8 cellular contexts compared by ENCODE assay signal in the genomic region with DNA sequence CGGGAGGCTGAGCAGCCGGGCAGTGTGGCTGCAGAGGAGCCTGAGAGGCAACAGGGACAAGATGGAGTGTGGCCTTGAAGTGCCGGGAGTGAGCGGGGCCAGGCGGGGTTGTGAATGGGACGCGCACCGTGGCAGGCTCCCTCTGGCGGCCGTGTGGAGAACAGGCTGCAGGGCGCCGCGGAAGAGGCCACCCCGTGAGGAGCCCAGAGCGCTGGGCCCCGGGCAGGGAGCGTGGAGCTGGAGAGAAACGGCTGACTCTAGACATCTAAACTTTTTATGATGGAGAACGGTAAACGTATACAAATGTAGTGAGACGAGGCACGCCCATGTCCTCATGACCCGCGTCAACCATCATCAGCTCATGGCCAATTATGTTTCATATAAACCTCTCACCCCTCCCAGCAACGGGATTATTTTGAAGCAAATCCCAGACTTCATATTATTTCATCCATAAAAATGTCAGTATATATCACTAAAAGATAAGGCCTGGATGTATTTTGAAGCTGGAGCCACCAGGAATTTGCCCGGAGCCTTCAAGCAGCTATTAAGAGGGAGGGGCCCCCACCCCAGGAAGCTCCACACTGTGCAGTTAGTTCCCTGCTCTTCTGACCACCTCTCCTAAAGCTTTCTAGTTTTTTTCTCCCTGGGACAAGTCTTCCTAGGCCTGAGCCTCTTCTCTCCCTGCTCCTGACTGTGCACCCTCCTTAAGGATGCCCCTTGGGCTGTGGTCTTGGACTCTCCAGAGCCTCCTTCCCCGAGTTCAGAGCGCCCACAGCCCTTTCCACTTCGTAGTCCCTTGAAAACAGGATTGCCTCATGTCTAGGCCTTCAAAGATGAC.
DNase-seq lines count a peak whose midpoint lies in the region; ATAC-seq and TF ChIP-seq lines count a peak whose summit lies in the region.

No MANE protein-coding gene starts in this region.

- peak; percentile 93 for ATAC-seq in PC-3
- peak; percentile 96 for ATAC-seq in naive thymus-derived CD4-positive, alpha-beta T cell
- no peak for ATAC-seq in GM18858 (IDR thresholded peaks at IDR 0.05; ENCODE audit: unreplicated experiment)

- H3K36me3 ChIP-seq in PC-3 (ENCODE audit: low read depth, low read length) (no peaks in the 10 kb centered on the region), esophagus muscularis mucosa (no peaks in the 10 kb centered on the region)
- no peaks in the 10 kb centered on the region for H3K36me3 ChIP-seq in naive thymus-derived CD4-positive, alpha-beta T cell (ENCODE audit: control insufficient read depth in 2 of 3, insufficient read depth in 3 of 3, low read length in 3 of 3)

- peaks cover 5 to 12% (median 8%) of the 10 kb centered on the region in 7 donors for H3K4me1 Mint-ChIP-seq in naive thymus-derived CD4-positive, alpha-beta T cell

- TF ChIP-seq CTCF in GM12875 (IDR thresholded peaks at IDR 0.05; ENCODE audit: borderline replicate concordance, insufficient read depth, low read depth, low read length) (peak; percentile 98), PC-3 (conservative IDR thresholded peaks at IDR 0.05; ENCODE audit: low read depth, low read length) (peak; percentile 78), esophagus muscularis mucosa (IDR thresholded peaks at IDR 0.05) (peak in 2 of 3 experiments; percentile 94 to 95)

- H3K9me3 ChIP-seq in PC-3 (ENCODE audit: low read length), result no peaks in the 10 kb centered on the region
- H3K9me3 ChIP-seq in esophagus muscularis mucosa, result no peaks in the 10 kb centered on the region
- no peaks in the 10 kb centered on the region for H3K9me3 ChIP-seq in naive thymus-derived CD4-positive, alpha-beta T cell (ENCODE audit: control insufficient read depth in 2 of 3, low read length in 3 of 3)

- POLR2A ChIA-PET in PC-3 (lab: Charles Lee; ENCODE audit: unreplicated experiment), result interaction anchor here (0.5 to 0.6 kb wide), 3 partner anchors 9 to 103 kb away, joined by 3 to 8 read pairs (median 7); no protein-coding TSS in a partner anchor
- POLR2A ChIA-PET in naive thymus-derived CD4-positive, alpha-beta T cell (lab: Charles Lee), result no interaction called here

- H3K9me3 Mint-ChIP-seq in naive thymus-derived CD4-positive, alpha-beta T cell, result no peaks in the 10 kb centered on the region

- H3K4me3 ChIP-seq in GM12875 (ENCODE audit: low read depth, low read length) (no peak overlapping the region), PC-3 (ENCODE audit: low read length) (no peak overlapping the region), esophagus muscularis mucosa (peak overlapping the region in 1 of 4 donors; percentile 19)
- H3K4me3 ChIP-seq in naive thymus-derived CD4-positive, alpha-beta T cell (ENCODE audit: low read length), result no peak overlapping the region

- intact Hi-C loops in PC-3 (cut with micrococcal nuclease) (loop anchor here (1.0 to 5.0 kb wide), 6 partner anchors 49 to 248 kb away; a partner anchor contains a TSS), esophagus muscularis mucosa (cut with DNase I) (loop anchor here (2.0 to 5.0 kb wide), 3 partner anchors 74 to 249 kb away; no protein-coding TSS in a partner anchor)
- intact Hi-C loops in naive thymus-derived CD4-positive, alpha-beta T cell (cut with micrococcal nuclease), result loop anchor here (1.0 kb wide), 3 partner anchors 13 to 248 kb away; no protein-coding TSS in a partner anchor

- H3F3A ChIP-seq in PC-3 (ENCODE audit: low read length, unreplicated experiment), result no peaks in the 10 kb centered on the region

- DNase-seq in HT1080 (ENCODE audit: low read depth) (peak; percentile 64), PC-3 (peak; percentile 72), activated T-cell treated with anti-CD3 and anti-CD28 coated beads for 4 hours (peak; percentile 59), esophagus muscularis mucosa (ENCODE audit: extremely low spot score) (peak; percentile 97)
- DNase-seq in naive thymus-derived CD4-positive, alpha-beta T cell, result peak; percentile 33 to 78 (median 67)
- DNase-seq in stimulated activated CD8-positive, alpha-beta memory T cell treated with anti-CD3 and anti-CD28 coated beads, Interleukin-7, amount 100 ng/mL, for 4 hours (ENCODE audit: low read depth in 2 of 2), result peak; percentile 40 to 53

- H3K27me3 Mint-ChIP-seq in naive thymus-derived CD4-positive, alpha-beta T cell, result peaks cover 11 to 23% (median 17%) of the 10 kb centered on the region in 5 donors

- H3K9me2 ChIP-seq in PC-3 (replicated peaks; ENCODE audit: low read length), result no peaks in the 10 kb centered on the region

- WGBS in esophagus muscularis mucosa, result 19% methylated on average over 28 of the region's 29 CpGs

- H3K4me3 Mint-ChIP-seq in naive thymus-derived CD4-positive, alpha-beta T cell, result peak overlapping the region in 9 of 10 donors; percentile 26 to 79 (median 59)

- H3K27ac ChIP-seq in PC-3 (ENCODE audit: low read length), result no peak overlapping the region
- peak overlapping the region; percentile 29 to 63 (median 52) for H3K27ac ChIP-seq in esophagus muscularis mucosa (replicated peaks in 1 of 4)
- no peak overlapping the region for H3K27ac ChIP-seq in naive thymus-derived CD4-positive, alpha-beta T cell (ENCODE audit: low read depth, low read length)

- no peak overlapping the region for H3K9ac ChIP-seq in PC-3 (ENCODE audit: low read length)

- no peak for TF ChIP-seq POLR2A in esophagus muscularis mucosa (IDR thresholded peaks at IDR 0.05; ENCODE audit: low read depth)

- BruUV-seq in PC-3 (replicated peaks; lab: Mats Ljungman, UMichigan), result no TSS peak

- peak overlapping the region in 1 of 9 donors; percentile 21 for H3K27ac Mint-ChIP-seq in naive thymus-derived CD4-positive, alpha-beta T cell

- no peaks in the 10 kb centered on the region for H3K36me3 Mint-ChIP-seq in naive thymus-derived CD4-positive, alpha-beta T cell

- no peak for TF ChIP-seq EP300 in esophagus muscularis mucosa (IDR thresholded peaks at IDR 0.05)

- no peaks in the 10 kb centered on the region for H4K20me1 ChIP-seq in PC-3 (ENCODE audit: low read length)

- peaks cover 16% of the 10 kb centered on the region for H3K4me1 ChIP-seq in PC-3 (ENCODE audit: insufficient read depth, low read length)
- peaks cover 23 to 30% (median 27%) of the 10 kb centered on the region in 4 donors for H3K4me1 ChIP-seq in esophagus muscularis mucosa
- H3K4me1 ChIP-seq in naive thymus-derived CD4-positive, alpha-beta T cell (ENCODE audit: control insufficient read depth in 2 of 2, insufficient read depth in 2 of 2, low read length in 2 of 2), result no peaks in the 10 kb centered on the region

- H3K4me2 ChIP-seq in PC-3 (ENCODE audit: low read length), result peak overlapping the region; percentile 63

- H3K27me3 ChIP-seq in PC-3 (ENCODE audit: low read length) (no peaks in the 10 kb centered on the region), esophagus muscularis mucosa (no peaks in the 10 kb centered on the region)
- H3K27me3 ChIP-seq in naive thymus-derived CD4-positive, alpha-beta T cell (ENCODE audit: control insufficient read depth in 2 of 2, insufficient read depth in 2 of 2, low read length in 2 of 2), result no peaks in the 10 kb centered on the region

- CTCF ChIA-PET in PC-3 (lab: Charles Lee), result interaction anchor here (0.6 to 2.5 kb wide), 10 partner anchors 11 to 274 kb away, joined by 3 to 22 read pairs (median 4); a partner anchor contains a TSS
- CTCF ChIA-PET in naive thymus-derived CD4-positive, alpha-beta T cell (lab: Charles Lee), result interaction anchor here (0.7 to 3.1 kb wide), 11 partner anchors 10 to 249 kb away, joined by 3 to 12 read pairs (median 4); no protein-coding TSS in a partner anchor

- peak overlapping the region; percentile 62 for H2AFZ ChIP-seq in PC-3 (ENCODE audit: low read length)

- H3K79me2 ChIP-seq in PC-3 (ENCODE audit: low read length), result no peaks in the 10 kb centered on the region

Comparison
In these comparisons a context has a peak if more than half of its experiments do, and no peak if none do; other contexts are left out.
1. DNase-seq: peak in every context shown above with its lines; median percentile 97 in esophagus muscularis mucosa; 72 in PC-3; 67 in naive thymus-derived CD4-positive, alpha-beta T cell; 64 in HT1080; 59 in activated T-cell treated with anti-CD3 and anti-CD28 coated beads for 4 hours; 46 in stimulated activated CD8-positive, alpha-beta memory T cell treated with anti-CD3 and anti-CD28 coated beads, Interleukin-7, amount 100 ng/mL, for 4 hours.
2. H3K27ac ChIP-seq: peak in esophagus muscularis mucosa (4 of 4); none in PC-3 (single experiment) and naive thymus-derived CD4-positive, alpha-beta T cell (single experiment).
3. Peak in every context shown above with its lines, with median percentiles within 50 percentile points of each other: CTCF ChIP-seq.